Comparison of ENCODE assay signal across 28 cellular contexts in the genomic region with DNA sequence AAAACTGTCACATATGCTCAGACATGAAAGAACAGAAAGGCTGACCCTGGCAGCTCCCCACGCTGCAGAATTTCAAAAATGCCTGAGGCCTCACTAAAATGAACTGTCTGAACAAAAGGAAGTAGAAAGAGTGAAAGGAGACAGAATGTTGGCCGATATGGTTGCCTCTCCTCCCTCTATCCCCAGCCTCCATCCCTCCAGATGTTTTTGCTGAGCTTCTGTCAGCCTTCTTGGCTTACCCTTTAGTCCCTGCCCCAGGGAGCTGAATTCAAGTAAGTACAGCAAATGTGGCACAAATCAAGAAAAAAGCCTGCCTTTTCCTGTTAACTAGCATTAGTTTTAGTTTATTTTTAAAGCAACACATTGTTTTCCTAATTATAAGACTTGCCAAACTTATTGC. TPM values are rescaled to one million over a fixed set of nuclear protein-coding genes. Genes with fewer than 3 reads are reported as not detected.
DNase-seq lines count a peak whose midpoint lies in the region; ATAC-seq and TF ChIP-seq lines count a peak whose summit lies in the region.
"Had no signal": no experiment of that assay in that cellular context is flagged by ENCODE, and none has a peak within 500 bp of the region (broad histone marks: within the 10 kb centered on the region; RNA-seq: fewer than 3 reads in every experiment).

No MANE protein-coding gene starts in this region.

- H3K4me3 Mint-ChIP-seq in activated CD4-positive, alpha-beta T cell treated with anti-CD3 and anti-CD28 coated beads, Interleukin-2, amount 10 ng/mL, durations not matched to agents 24 days and 14 days = no peak overlapping the region
- H3K4me3 Mint-ChIP-seq: CD4-positive, alpha-beta T cell had no signal

- H3K36me3 Mint-ChIP-seq in activated CD4-positive, alpha-beta T cell treated with anti-CD3 and anti-CD28 coated beads, Interleukin-2, amount 10 ng/mL, durations not matched to agents 24 days and 14 days (ENCODE audit: low read depth) = peaks cover 17% of the 10 kb centered on the region

- H3K4me1 Mint-ChIP-seq in activated CD4-positive, alpha-beta T cell treated with anti-CD3 and anti-CD28 coated beads, Interleukin-2, amount 10 ng/mL, durations not matched to agents 24 days and 14 days = peaks cover 12% of the 10 kb centered on the region

- no peak overlapping the region for H3K27ac Mint-ChIP-seq in activated CD4-positive, alpha-beta T cell treated with anti-CD3 and anti-CD28 coated beads, Interleukin-2, amount 10 ng/mL, durations not matched to agents 24 days and 14 days
- H3K27ac Mint-ChIP-seq: CD4-positive, alpha-beta T cell had no signal

- H3K27ac ChIP-seq in upper lobe of right lung = no peak overlapping the region
- H3K27ac ChIP-seq: 22Rv1, BLaER1, GM23248, SK-N-MC had no signal

- no peaks in the 10 kb centered on the region for H3K9me3 Mint-ChIP-seq in activated CD4-positive, alpha-beta T cell treated with anti-CD3 and anti-CD28 coated beads, Interleukin-2, amount 10 ng/mL, durations not matched to agents 24 days and 14 days
- H3K9me3 Mint-ChIP-seq: CD4-positive, alpha-beta T cell had no signal

- intact Hi-C loops in activated CD4-positive, alpha-beta T cell treated with anti-CD3 and anti-CD28 coated beads, Interleukin-2, amount 10 ng/mL, durations not matched to agents 24 days and 14 days (cut with micrococcal nuclease) = no loop called here
- intact Hi-C loops in left ventricle myocardium superior (cut with micrococcal nuclease) (no loop called here), upper lobe of right lung (cut with DNase I) (no loop called here)

- peaks cover 1% of the 10 kb centered on the region for H3K27me3 Mint-ChIP-seq in activated CD4-positive, alpha-beta T cell treated with anti-CD3 and anti-CD28 coated beads, Interleukin-2, amount 10 ng/mL, durations not matched to agents 24 days and 14 days

- no peak overlapping the region for H3K4me3 ChIP-seq in fibroblast of pulmonary artery (replicated peaks; ENCODE audit: low read depth, low read length)
- H3K4me3 ChIP-seq in upper lobe of right lung = no peak overlapping the region
- H3K4me3 ChIP-seq: BLaER1, GM23248, HAP-1, SK-N-MC had no signal

- DNase-seq in activated CD4-positive, alpha-beta T cell treated with anti-CD3 and anti-CD28 coated beads, Interleukin-2, amount 10 ng/mL, durations not matched to agents 24 days and 14 days = peak; percentile 34
- no peak for DNase-seq in activated CD4-positive, alpha-beta T cell treated with anti-CD3 and anti-CD28 coated beads for 4 hours
- DNase-seq in fibroblast of pulmonary artery (ENCODE audit: low read depth) = peak; percentile 23
- no peak for DNase-seq in left ventricle myocardium superior
- DNase-seq in upper lobe of right lung = no peak
- DNase-seq in stimulated activated CD4-positive, alpha-beta T cell treated with anti-CD3 and anti-CD28 coated beads, Interleukin-2, amount 100 ng/mL, for 24 hours = no peak
- DNase-seq: ACHN; Caco-2; CD4-positive, alpha-beta T cell; DMS 273 treated with DMSO at 0.1 percent for 48 hours; DMS79 treated with DMSO at 0.1 percent for 48 hours; GM23248; IMR-90; MV-4-11; NCI-H1105 treated with DMSO at 0.1 percent for 48 hours; NCI-H1694 treated with DMSO at 0.1 percent for 48 hours; NCI-H2081 treated with DMSO at 0.1 percent for 48 hours; NCI-H2171 treated with DMSO at 0.1 percent for 48 hours; NCI-H446; NCI-H526; OCI-M1; SHP77 treated with DMSO at 0.1 percent for 48 hours had no signal

- H3K36me3 ChIP-seq in upper lobe of right lung = no peaks in the 10 kb centered on the region
- H3K36me3 ChIP-seq: BLaER1, HAP-1 had no signal

- H3K4me1 ChIP-seq in upper lobe of right lung = no peaks in the 10 kb centered on the region

- no peaks in the 10 kb centered on the region for H3K9me3 ChIP-seq in upper lobe of right lung
- H3K9me3 ChIP-seq: BLaER1, Caco-2, HAP-1 had no signal

- no peaks in the 10 kb centered on the region for H3K27me3 ChIP-seq in upper lobe of right lung
- H3K27me3 ChIP-seq: BLaER1 had no signal

- ATAC-seq in left ventricle myocardium superior = peak; percentile 80
- ATAC-seq in upper lobe of right lung = peak; percentile 36
- no peak for ATAC-seq in GM18873 (IDR thresholded peaks at IDR 0.05; ENCODE audit: low FRiP score, unreplicated experiment)
- no peak for ATAC-seq in HG02623 (IDR thresholded peaks at IDR 0.05; ENCODE audit: unreplicated experiment)

- TF ChIP-seq CTCF in fibroblast of pulmonary artery (IDR thresholded peaks at IDR 0.05; ENCODE audit: low read length, missing control alignments) = no peak
- TF ChIP-seq CTCF in upper lobe of right lung (IDR thresholded peaks at IDR 0.05) = no peak

RNA-seq across cellular contexts. Expression of a gene that starts 6.9 kb away (rescaled TPM):
- 1.1 and 1.4 TPM in 2 replicates for total RNA-seq in activated CD4-positive, alpha-beta T cell treated with anti-CD3 and anti-CD28 coated beads, Interleukin-2, amount 10 ng/mL, durations not matched to agents 24 days and 14 days
- total RNA-seq in left ventricle myocardium superior (not detected), upper lobe of right lung (0.38 TPM)
- total RNA-seq: CD4-positive, alpha-beta T cell; GM23248; IMR-90 had no signal

Comparison
In these comparisons a context has a peak if more than half of its experiments do, and no peak if none do; other contexts are left out.
1. DNase-seq: peak in activated CD4-positive, alpha-beta T cell treated with anti-CD3 and anti-CD28 coated beads, Interleukin-2, amount 10 ng/mL, durations not matched to agents 24 days and 14 days (single experiment) and fibroblast of pulmonary artery (single experiment); none in activated CD4-positive, alpha-beta T cell treated with anti-CD3 and anti-CD28 coated beads for 4 hours (0 of 2), left ventricle myocardium superior (single experiment), upper lobe of right lung (single experiment) and stimulated activated CD4-positive, alpha-beta T cell treated with anti-CD3 and anti-CD28 coated beads, Interleukin-2, amount 100 ng/mL, for 24 hours (0 of 2).
2. ATAC-seq: peak in left ventricle myocardium superior (single experiment) and upper lobe of right lung (single experiment); none in GM18873 (single experiment) and HG02623 (single experiment).